In genomic region chr13:21544515-21544914, GRCh38 we compare ENCODE assay signal across 1 cellular context.
TF ChIP-seq lines count a peak whose summit lies in the region.

No MANE protein-coding gene starts in this region.

TF ChIP-seq in HEK293, 187 proteins besides CTCF, POLR2A, EP300 and RAD21 (continued from another document):
- no peak for TF ChIP-seq ZBTB11 (tag by site-specific recombination; conservative IDR thresholded peaks at IDR 0.05; ENCODE audit: low read depth)
